In the genomic region with DNA sequence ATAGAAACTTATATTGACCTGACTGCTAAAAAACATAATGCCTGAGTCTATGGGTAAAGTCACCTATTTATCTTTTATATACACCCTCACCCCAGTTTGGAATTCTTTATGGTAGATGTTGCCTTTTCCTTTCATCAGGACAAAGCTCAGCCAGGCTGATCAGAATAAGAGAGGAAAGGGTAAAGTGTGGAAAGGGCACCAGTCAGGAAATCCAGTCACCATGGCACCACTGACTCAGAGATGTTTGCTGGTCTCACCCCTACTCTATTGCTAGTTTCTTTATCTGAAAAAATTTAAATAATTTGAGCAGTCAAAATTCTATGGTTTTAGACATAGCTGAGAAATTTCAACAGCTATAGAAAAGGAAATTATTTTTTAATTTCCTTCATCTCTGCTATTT, we compare ENCODE assay signal across 31 cellular contexts. TPM values are rescaled to one million over a fixed set of nuclear protein-coding genes. Genes with fewer than 3 reads are reported as not detected.
"Had no signal": no experiment of that assay in that cellular context is flagged by ENCODE, and none has a peak within 500 bp of the region (broad histone marks: within the 10 kb centered on the region; RNA-seq: fewer than 3 reads in every experiment).

No MANE protein-coding gene starts in this region.

- H3K36me3 ChIP-seq: left lung, lower lobe of right lung, neural progenitor cell, neutrophil, right atrium auricular region, right lobe of liver, stomach, thyroid gland, transverse colon, upper lobe of left lung, vagina had no signal

- ATAC-seq: left cardiac atrium; left lung; lower lobe of right lung; natural killer cell; psoas muscle; right lobe of liver; stimulated activated effector memory CD8-positive, alpha-beta T cell treated with anti-CD3 and anti-CD28 coated beads, Interleukin-12 subunit alpha, Interleukin-12 subunit beta, amount 100 ng/mL, for 72 hours had no signal

- H3K9ac ChIP-seq: neural progenitor cell, parathyroid adenoma had no signal

- H3K27ac ChIP-seq: left lung, lower lobe of right lung, neural progenitor cell, neutrophil, parathyroid adenoma, psoas muscle, right atrium auricular region, right lobe of liver, skin epidermis, stomach, testis, thyroid gland, transverse colon, upper lobe of left lung, vagina had no signal

- H2AFZ ChIP-seq: neural progenitor cell, parathyroid adenoma had no signal

- H3K4me3 ChIP-seq: left lung, lower lobe of right lung, neural progenitor cell, psoas muscle, right atrium auricular region, right lobe of liver, skin epidermis, stomach, testis, thyroid gland, transverse colon, upper lobe of left lung, vagina had no signal

- H3K4me1 ChIP-seq: left lung, lower lobe of right lung, neural progenitor cell, parathyroid adenoma, psoas muscle, right atrium auricular region, right lobe of liver, stomach, testis, thyroid gland, transverse colon, upper lobe of left lung, vagina had no signal

- H3K79me2 ChIP-seq: parathyroid adenoma had no signal

- H3K9me3 ChIP-seq: left lung, lower lobe of right lung, neutrophil, psoas muscle, right atrium auricular region, right lobe of liver, stomach, testis, thyroid gland, transverse colon, upper lobe of left lung, vagina had no signal

- H3K27me3 ChIP-seq: left lung, neural progenitor cell, neutrophil, right atrium auricular region, right lobe of liver, stomach, testis, thyroid gland, transverse colon, upper lobe of left lung, vagina had no signal

- DNase-seq: hippocampal formation; kidney glomerular epithelial cell; left cardiac atrium; lower lobe of right lung; naive B cell; natural killer cell; nephron progenitor cell; occipital lobe; psoas muscle; right lobe of liver; stimulated activated CD4-positive, alpha-beta T cell treated with anti-CD3 and anti-CD28 coated beads, Interleukin-12 subunit alpha, Interleukin-12 subunit beta, amount 100 ng/mL, for 4 hours; stimulated activated CD4-positive, alpha-beta T cell treated with anti-CD3 and anti-CD28 coated beads, Interleukin-15, amount 100 ng/mL, for 24 hours; stimulated activated CD4-positive, alpha-beta T cell treated with anti-CD3 and anti-CD28 coated beads, Interleukin-2, amount 100 ng/mL, for 24 hours; stimulated activated CD4-positive, alpha-beta T cell treated with anti-CD3 and anti-CD28 coated beads, Interleukin-4, amount 100 ng/mL, for 24 hours; stimulated activated naive CD4-positive, alpha-beta T cell; stomach; testis; thyroid gland; transverse colon had no signal

- H3K4me2 ChIP-seq: neural progenitor cell had no signal

RNA-seq across cellular contexts. Expression of gene SSTR1, which starts 49.2 kb away (rescaled TPM):
- total RNA-seq: mesothelial cell of epicardium, mononuclear cell, natural killer cell, osteocyte had no signal
